23 cellular contexts compared by ENCODE assay signal in the genomic region with DNA sequence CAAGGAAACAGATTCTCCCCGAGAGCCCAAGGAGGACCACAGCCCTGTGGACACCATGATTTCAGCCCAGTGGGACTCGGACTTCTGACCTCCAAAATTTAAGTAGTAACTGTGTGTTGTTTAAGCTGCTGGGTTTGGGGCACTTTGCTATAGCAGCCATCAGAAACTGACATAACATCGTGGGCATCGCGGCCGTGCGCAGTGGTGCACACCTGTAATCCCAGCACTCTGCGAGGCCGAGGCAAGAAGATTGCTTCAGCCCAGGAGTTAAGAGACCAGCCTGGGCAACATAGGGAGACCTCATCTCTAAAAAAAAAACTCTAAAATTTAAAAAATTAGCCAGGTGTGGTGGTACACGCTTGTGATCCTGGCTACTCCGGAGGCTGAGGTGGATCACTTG.
"Had no signal": no experiment of that assay in that cellular context is flagged by ENCODE, and none has a peak within 500 bp of the region (broad histone marks: within the 10 kb centered on the region; RNA-seq: fewer than 3 reads in every experiment).

No MANE protein-coding gene starts in this region.

- DNase-seq: central memory CD4-positive, alpha-beta T cell; colonic mucosa; effector memory CD4-positive, alpha-beta T cell; foreskin keratinocyte; glutamatergic neuron; heart right ventricle; hippocampal formation; left colon; left ventricle myocardium superior; psoas muscle; stimulated activated naive CD4-positive, alpha-beta T cell treated with Interleukin-2 at 50 U/mL for 16 hours; stomach; upper lobe of left lung had no signal

- ATAC-seq: foreskin keratinocyte, heart right ventricle, left colon, left ventricle myocardium superior, lower lobe of right lung, psoas muscle, right cardiac atrium had no signal

- H3K27me3 Mint-ChIP-seq: dendritic cell treated with granulocyte-macrophage colony-stimulating factor and Interleukin-4, amounts not matched to agents 40 ng/mL and 50 ng/mL, for 4 days had no signal

- H3K4me1 ChIP-seq: colonic mucosa, foreskin keratinocyte, lower lobe of right lung, neural progenitor cell, spleen, stomach, tibial nerve, upper lobe of left lung had no signal

- H3K9me3 Mint-ChIP-seq: dendritic cell treated with granulocyte-macrophage colony-stimulating factor and Interleukin-4, amounts not matched to agents 40 ng/mL and 50 ng/mL, for 4 days; nephron; neural progenitor cell had no signal

- H3K27ac ChIP-seq: colonic mucosa, esophagus muscularis mucosa, foreskin keratinocyte, heart right ventricle, lower lobe of right lung, neural progenitor cell, psoas muscle, skin epidermis, spleen, stomach, thoracic aorta, tibial nerve, upper lobe of left lung had no signal

- H3K9me3 ChIP-seq: colonic mucosa, esophagus muscularis mucosa, heart right ventricle, lower lobe of right lung, psoas muscle, spleen, stomach, thoracic aorta, tibial nerve, upper lobe of left lung had no signal

- H3K27me3 ChIP-seq: colonic mucosa, esophagus muscularis mucosa, heart right ventricle, neural progenitor cell, spleen, stomach, tibial nerve, upper lobe of left lung had no signal

- H3K27ac Mint-ChIP-seq: dendritic cell treated with granulocyte-macrophage colony-stimulating factor and Interleukin-4, amounts not matched to agents 40 ng/mL and 50 ng/mL, for 4 days; nephron; neural progenitor cell had no signal

- H3K4me3 ChIP-seq: colonic mucosa, esophagus muscularis mucosa, heart right ventricle, lower lobe of right lung, neural progenitor cell, psoas muscle, skin epidermis, spleen, stomach, thoracic aorta, tibial nerve, upper lobe of left lung had no signal

- H3K36me3 ChIP-seq: colonic mucosa, neural progenitor cell had no signal

- H3K4me3 Mint-ChIP-seq: dendritic cell treated with granulocyte-macrophage colony-stimulating factor and Interleukin-4, amounts not matched to agents 40 ng/mL and 50 ng/mL, for 4 days; nephron; neural progenitor cell had no signal

- H3K4me1 Mint-ChIP-seq: nephron, neural progenitor cell had no signal
